15 cellular contexts compared by ENCODE assay signal in the genomic region with DNA sequence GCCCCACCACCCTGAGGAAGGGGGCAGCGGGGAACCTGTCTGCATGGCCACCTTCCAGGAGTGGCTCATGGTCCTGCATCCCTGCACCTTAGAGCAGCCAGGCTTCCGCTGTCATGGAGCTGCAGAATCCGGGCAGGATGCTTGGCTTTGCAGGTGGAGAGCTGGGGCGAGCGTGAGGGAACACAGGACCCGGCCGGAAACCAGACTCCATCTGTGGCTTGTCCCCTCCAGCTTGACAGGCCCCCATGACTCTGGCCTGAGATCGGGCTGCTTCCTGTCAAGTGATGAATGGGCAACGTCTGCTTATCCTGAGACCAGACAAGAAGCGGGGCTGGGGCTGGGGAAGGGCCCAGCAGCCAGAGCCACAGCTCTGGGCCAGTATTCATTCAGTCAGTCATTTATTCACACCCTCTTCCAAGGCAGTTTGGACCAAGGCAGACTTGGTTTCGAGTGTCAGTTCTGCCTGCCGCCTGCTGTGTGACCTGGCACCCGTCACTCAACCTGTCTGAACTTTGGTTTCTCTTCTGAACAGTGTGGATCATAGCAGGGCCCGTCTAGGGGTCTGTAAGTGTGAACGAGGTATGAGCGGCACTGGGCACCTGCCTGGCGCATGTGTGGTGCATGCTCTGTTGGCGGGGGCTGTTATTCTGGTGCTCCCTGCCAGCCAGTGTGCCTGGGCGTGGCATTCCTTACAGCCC. TPM values are rescaled to one million over a fixed set of nuclear protein-coding genes. Genes with fewer than 3 reads are reported as not detected.
DNase-seq lines count a peak whose midpoint lies in the region; ATAC-seq and TF ChIP-seq lines count a peak whose summit lies in the region.
"Had no signal": no experiment of that assay in that cellular context is flagged by ENCODE, and none has a peak within 500 bp of the region (broad histone marks: within the 10 kb centered on the region; RNA-seq: fewer than 3 reads in every experiment).

No MANE protein-coding gene starts in this region.

- no TSS peak for BruUV-seq in OCI-LY7 (replicated peaks; lab: Mats Ljungman, UMichigan)

- H3K9me2 ChIP-seq in Loucy (replicated peaks; ENCODE audit: low read depth, low read length) (no peaks in the 10 kb centered on the region), OCI-LY7 (ENCODE audit: insufficient read depth, low read length) (no peaks in the 10 kb centered on the region)

- H2AFZ ChIP-seq in Loucy (ENCODE audit: low read length) (no peak overlapping the region), OCI-LY7 (ENCODE audit: low read length) (no peak overlapping the region)

- CTCF ChIA-PET in OCI-LY7 (lab: Charles Lee; ENCODE audit: unreplicated experiment), result no interaction called here

- no peak for ATAC-seq in gastrocnemius medialis

- whole genome bisulfite sequencing in esophagus muscularis mucosa, result 63% methylated on average over 12 of the region's 19 CpGs

- H3K4me1 ChIP-seq in Loucy (ENCODE audit: insufficient read depth, low read length, poor library complexity, severe bottlenecking), result peaks cover 48% of the 10 kb centered on the region
- peaks cover 72 to 100% (median 99%) of the 10 kb centered on the region in 4 donors for H3K4me1 ChIP-seq in esophagus muscularis mucosa
- peaks cover 19 to 40% of the 10 kb centered on the region in 2 donors for H3K4me1 ChIP-seq in gastrocnemius medialis
- peaks cover 35% of the 10 kb centered on the region for H3K4me1 ChIP-seq in OCI-LY7 (ENCODE audit: insufficient read depth, low read length, poor library complexity, severe bottlenecking)

- no peak overlapping the region for H3K4me3 Mint-ChIP-seq in nephron
- H3K4me3 Mint-ChIP-seq: CD4-positive, CD25-positive, alpha-beta regulatory T cell had no signal

- H4K20me1 ChIP-seq in Loucy (ENCODE audit: insufficient read depth, low read length, poor library complexity, severe bottlenecking) (no peaks in the 10 kb centered on the region), OCI-LY7 (ENCODE audit: insufficient read depth, low read length) (no peaks in the 10 kb centered on the region; the same call in 1 of the 2 replicates)

- no peaks in the 10 kb centered on the region for H3K36me3 Mint-ChIP-seq in nephron (ENCODE audit: low read depth)
- H3K36me3 Mint-ChIP-seq: CD4-positive, CD25-positive, alpha-beta regulatory T cell had no signal

- peak overlapping the region; percentile 65 for H3K9ac ChIP-seq in Loucy (ENCODE audit: low read depth, low read length, poor library complexity, severe bottlenecking)

- no peaks in the 10 kb centered on the region for H3K9me3 ChIP-seq in Loucy (ENCODE audit: insufficient read depth, low read depth, low read length)
- H3K9me3 ChIP-seq in esophagus muscularis mucosa, result no peaks in the 10 kb centered on the region
- no peaks in the 10 kb centered on the region for H3K9me3 ChIP-seq in gastrocnemius medialis
- no peaks in the 10 kb centered on the region for H3K9me3 ChIP-seq in OCI-LY7 (ENCODE audit: low read length)
- H3K9me3 ChIP-seq: prostate gland, upper lobe of left lung had no signal

- H3K27me3 ChIP-seq in Loucy (ENCODE audit: insufficient read depth, low read length, poor library complexity, severe bottlenecking) (no peaks in the 10 kb centered on the region), esophagus muscularis mucosa (no peaks in the 10 kb centered on the region), gastrocnemius medialis (no peaks in the 10 kb centered on the region)
- H3K27me3 ChIP-seq: upper lobe of left lung had no signal

- in situ Hi-C loops in gastrocnemius medialis (cut with MboI; ENCODE audit: low sequenced_read_pairs in 4 of 4), result no loop called here

- no peaks in the 10 kb centered on the region for H3K79me2 ChIP-seq in Loucy (ENCODE audit: insufficient read depth, low read length)
- no peaks in the 10 kb centered on the region for H3K79me2 ChIP-seq in OCI-LY7 (ENCODE audit: insufficient read depth, low read depth, low read length)

- H3K4me1 Mint-ChIP-seq in nephron, result peaks cover 61% of the 10 kb centered on the region

- peak overlapping the region; percentile 34 for H3K4me2 ChIP-seq in Loucy (ENCODE audit: low read depth, low read length, poor library complexity, severe bottlenecking)
- H3K4me2 ChIP-seq in OCI-LY7 (ENCODE audit: low read length), result no peak overlapping the region

- no peak for TF ChIP-seq POLR2A in esophagus muscularis mucosa (IDR thresholded peaks at IDR 0.05; ENCODE audit: low read depth)
- no peak for TF ChIP-seq POLR2A in gastrocnemius medialis (IDR thresholded peaks at IDR 0.05)

- no peaks in the 10 kb centered on the region for H3K9me3 Mint-ChIP-seq in nephron
- H3K9me3 Mint-ChIP-seq: CD4-positive, CD25-positive, alpha-beta regulatory T cell had no signal

- no peaks in the 10 kb centered on the region for H3K36me3 ChIP-seq in Loucy (ENCODE audit: insufficient read depth, low read length)
- no peaks in the 10 kb centered on the region for H3K36me3 ChIP-seq in esophagus muscularis mucosa
- no peaks in the 10 kb centered on the region for H3K36me3 ChIP-seq in gastrocnemius medialis
- H3K36me3 ChIP-seq in OCI-LY7 (ENCODE audit: insufficient read depth, low read length), result no peaks in the 10 kb centered on the region
- H3K36me3 ChIP-seq: prostate gland, upper lobe of left lung had no signal

- DNase-seq in CMK (ENCODE audit: low read depth), result peak; percentile 85
- no peak for DNase-seq in esophagus muscularis mucosa (ENCODE audit: extremely low spot score)
- no peak for DNase-seq in gastrocnemius medialis
- no peak for DNase-seq in SHP77 (lab: John Stamatoyannopoulos, UW)
- DNase-seq in activated CD4-positive, CD25-positive, alpha-beta regulatory T cell treated with anti-CD3 and anti-CD28 coated beads, Interleukin-2, amount 50 U/mL, for 72 hours, result no peak
- no peak for DNase-seq in OCI-LY7 (ENCODE audit: low spot score)
- DNase-seq: CD4-positive, CD25-positive, alpha-beta regulatory T cell; central memory CD4-positive, alpha-beta T cell; HCEC 1CT; NCI-H446 treated with DMSO at 0.1 percent for 48 hours; SHP77 treated with DMSO at 0.1 percent for 48 hours had no signal

- H3K27ac ChIP-seq in esophagus muscularis mucosa (replicated peaks in 1 of 4), result peak overlapping the region; percentile 71 to 75 (median 74)
- H3K27ac ChIP-seq in gastrocnemius medialis, result no peak overlapping the region
- H3K27ac ChIP-seq in OCI-LY7 (ENCODE audit: low read depth, low read length, poor library complexity, severe bottlenecking), result no peak overlapping the region

- intact Hi-C loops in esophagus muscularis mucosa (cut with DNase I) (loop anchor here (5.0 kb wide), 1 partner anchor 38 kb away; the partner anchor contains the start of gene NEK6), gastrocnemius medialis (cut with DNase I; ENCODE audit: low total_unique reads) (no loop called here), OCI-LY7 (cut with micrococcal nuclease; ENCODE audit: unreplicated experiment) (no loop called here)

- H3F3A ChIP-seq in Loucy (ENCODE audit: low read depth), result no peaks in the 10 kb centered on the region

- POLR2A ChIA-PET in OCI-LY7 (lab: Charles Lee), result no interaction called here

- H3K27me3 Mint-ChIP-seq in nephron (ENCODE audit: low read depth), result peaks cover 3% of the 10 kb centered on the region

- peak overlapping the region; percentile 36 to 94 (median 73) for H3K27ac Mint-ChIP-seq in nephron

- TF ChIP-seq EP300 in esophagus muscularis mucosa (IDR thresholded peaks at IDR 0.05), result no peak

- H3K4me3 ChIP-seq in Loucy (ENCODE audit: low read length, poor library complexity, severe bottlenecking) (no peak overlapping the region), esophagus muscularis mucosa (no peak overlapping the region), gastrocnemius medialis (no peak overlapping the region), OCI-LY7 (ENCODE audit: low read depth, low read length, poor library complexity, severe bottlenecking) (no peak overlapping the region)
- H3K4me3 ChIP-seq: prostate gland, upper lobe of left lung had no signal

- TF ChIP-seq CTCF in Loucy (conservative IDR thresholded peaks at IDR 0.05; ENCODE audit: low read length) (no peak), esophagus muscularis mucosa (IDR thresholded peaks at IDR 0.05) (no peak), nephron (IDR thresholded peaks at IDR 0.05; ENCODE audit: unreplicated experiment in 3 of 3) (no peak), gastrocnemius medialis (IDR thresholded peaks at IDR 0.05 in 4 of 5, conservative IDR thresholded peaks at IDR 0.05 in 1 of 5) (no peak), OCI-LY7 (conservative IDR thresholded peaks at IDR 0.05; ENCODE audit: low read length) (no peak)

RNA-seq across cellular contexts. Expression of gene NEK6, which starts 37.5 kb away (rescaled TPM):
- 10 to 100 TPM; 14.1 to 21.9 (median 15.1) TPM for total RNA-seq in esophagus muscularis mucosa
- 10 to 100 TPM in 1 of 4 donors, 1 to 10 TPM in 3; 2.3 to 10.1 (median 3.5) TPM for total RNA-seq in gastrocnemius medialis
- 4.4 and 5.6 TPM in 2 replicates for total RNA-seq in OCI-LY7 (2014; rRNA removed; shearing (Covaris generic))
- 12.1 and 16.4 TPM in 2 replicates for total RNA-seq in OCI-LY7 (2022)

Comparison
In these comparisons a context has a peak if more than half of its experiments do, and no peak if none do; other contexts are left out.
1. H3K27ac ChIP-seq: peak in esophagus muscularis mucosa (4 of 4); none in gastrocnemius medialis (0 of 4) and OCI-LY7 (single experiment).